1 cellular context compared by ENCODE assay signal in the genomic region with DNA sequence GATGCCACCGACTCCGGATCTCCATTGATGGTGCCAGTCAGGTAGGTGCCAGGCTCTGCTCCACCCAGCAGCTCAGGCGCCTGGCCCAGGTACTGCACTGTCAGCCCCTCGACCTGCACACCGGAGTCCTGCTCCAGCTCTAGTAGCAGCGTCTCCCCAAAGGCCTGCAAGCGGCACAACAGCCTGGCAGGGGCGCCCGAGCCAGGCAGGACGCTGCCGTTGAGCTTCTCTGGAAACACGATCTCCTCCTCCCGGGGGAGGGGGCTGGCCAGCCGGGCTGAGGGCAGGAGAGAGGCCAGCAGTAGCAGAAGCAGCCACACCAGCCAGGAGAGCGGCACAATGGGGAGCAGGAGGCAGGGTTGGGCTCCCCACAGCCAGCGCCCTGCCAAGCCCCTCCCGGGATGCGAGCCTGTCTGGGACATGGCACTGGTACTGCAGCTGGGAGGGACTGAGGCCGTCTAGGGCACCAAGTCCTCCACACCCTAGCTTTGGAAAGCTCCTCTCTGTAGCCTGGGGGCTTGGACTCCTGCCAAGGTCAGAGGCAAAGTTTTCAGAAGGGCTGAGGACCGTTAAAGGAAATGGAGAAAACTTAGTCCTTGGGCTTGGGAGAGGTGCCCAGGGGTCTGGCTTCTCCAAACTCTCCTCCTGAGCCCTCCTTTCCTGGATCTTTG.
A peak's percentile ranks its signal among the peaks of the same experiment; 100 is the strongest.
TF ChIP-seq lines count a peak whose summit lies in the region.

No MANE protein-coding gene starts in this region.

TF ChIP-seq in endothelial cell of umbilical vein, 7 proteins besides CTCF, POLR2A, EP300 and RAD21:
- peak; percentile 60 for TF ChIP-seq POLR2AphosphoS5 (IDR thresholded peaks at IDR 0.05; ENCODE audit: insufficient read depth, low read depth, low read length)
- TF ChIP-seq, protein P1, sequence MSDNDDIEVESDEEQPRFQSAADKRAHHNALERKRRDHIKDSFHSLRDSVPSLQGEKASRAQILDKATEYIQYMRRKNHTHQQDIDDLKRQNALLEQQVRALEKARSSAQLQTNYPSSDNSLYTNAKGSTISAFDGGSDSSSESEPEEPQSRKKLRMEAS (IDR thresholded peaks at IDR 0.05; ENCODE audit: insufficient read depth, insufficient read length) = no peak
